In the genomic region with DNA sequence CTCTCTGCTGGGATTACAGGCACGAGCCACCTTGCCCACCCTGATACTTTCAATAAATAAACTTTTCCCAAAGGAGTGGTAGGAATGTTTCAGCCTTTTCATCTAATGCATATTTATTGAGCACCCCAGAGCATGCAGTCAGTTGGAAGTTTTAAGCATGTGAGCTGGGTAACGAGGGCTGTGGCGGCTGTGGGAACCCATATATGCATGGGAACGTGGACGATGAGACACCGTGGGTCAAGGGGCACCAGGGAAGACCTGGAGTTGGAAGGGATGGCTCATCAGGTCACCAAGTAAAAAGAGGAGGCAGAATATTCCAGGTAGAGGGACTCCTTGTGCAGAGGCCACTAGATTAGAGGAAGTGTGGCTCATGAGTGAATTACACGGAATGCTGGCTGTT, we compare ENCODE assay signal across 8 cellular contexts.
DNase-seq lines count a peak whose midpoint lies in the region; ATAC-seq, FAIRE-seq and TF ChIP-seq lines count a peak whose summit lies in the region.
"Had no signal": no experiment of that assay in that cellular context is flagged by ENCODE, and none has a peak within 500 bp of the region (broad histone marks: within the 10 kb centered on the region; RNA-seq: fewer than 3 reads in every experiment).

No MANE protein-coding gene starts in this region.

- FAIRE-seq in kidney (lab: Jason Lieb, UNC) (no peak), HTR-8/SVneo (lab: Jason Lieb, UNC) (no peak)

- CTCF ChIA-PET in RWPE1 (lab: Yijun Ruan, JAX): interaction anchor here (0.6 to 3.3 kb wide), 7 partner anchors 69 to 420 kb away, joined by 3 to 55 read pairs (median 4); no protein-coding TSS in a partner anchor

- TF ChIP-seq POLR2A in tibial nerve (IDR thresholded peaks at IDR 0.05): no peak

- peak overlapping the region; percentile 20; the same call in 1 of the 2 replicates for H3K27ac ChIP-seq in DND-41 (ENCODE audit: low read length)
- peak overlapping the region; percentile 73; the same call in 1 of the 2 replicates for H3K27ac ChIP-seq in RWPE1
- H3K27ac ChIP-seq in kidney (ENCODE audit: low read depth in 2 of 2, low read length in 2 of 2): no peak overlapping the region
- peak overlapping the region; percentile 25 to 94 (median 82) for H3K27ac ChIP-seq in tibial nerve

- H3K9me3 ChIP-seq in DND-41 (ENCODE audit: insufficient read depth, low read length, severe bottlenecking) (no peaks in the 10 kb centered on the region), kidney (ENCODE audit: control insufficient read depth in 1 of 2, low read length in 2 of 2) (no peaks in the 10 kb centered on the region), tibial nerve (no peaks in the 10 kb centered on the region)

- H4K20me1 ChIP-seq in DND-41 (ENCODE audit: insufficient read depth, low read length): peaks cover 19% of the 10 kb centered on the region; the same call in 1 of the 2 replicates

- H2AFZ ChIP-seq in DND-41 (ENCODE audit: low read depth, low read length): no peak overlapping the region

- H3K27me3 ChIP-seq in DND-41 (ENCODE audit: insufficient read depth, low read length, poor library complexity) (no peaks in the 10 kb centered on the region), tibial nerve (no peaks in the 10 kb centered on the region)

- H3K4me2 ChIP-seq in DND-41 (ENCODE audit: insufficient read depth, low read length): no peak overlapping the region

- TF ChIP-seq CTCF in DND-41 (IDR thresholded peaks at IDR 0.05; ENCODE audit: borderline replicate concordance, extremely low read depth, low read length, poor library complexity, severe bottlenecking) (no peak), RWPE1 (conservative IDR thresholded peaks at IDR 0.05; ENCODE audit: low read depth) (no peak), kidney (IDR thresholded peaks at IDR 0.05; ENCODE audit: borderline replicate concordance, extremely low read depth, insufficient read depth) (no peak), tibial nerve (IDR thresholded peaks at IDR 0.05) (no peak)

- H3K4me3 ChIP-seq in DND-41 (ENCODE audit: low read depth in 1 of 2, low read length in 2 of 2) (no peak overlapping the region), kidney (ENCODE audit: low read length in 2 of 2) (no peak overlapping the region), tibial nerve (no peak overlapping the region)

- no peak for DNase-seq in DND-41
- no peak for DNase-seq in RWPE1 (ENCODE audit: low spot score)
- DNase-seq in kidney: peak; percentile 74
- no peak for DNase-seq in tibial nerve (ENCODE audit: low spot score in 2 of 2)
- DNase-seq in ureter (ENCODE audit: low spot score): no peak
- DNase-seq in HTR-8/SVneo (ENCODE audit: insufficient read length, low spot score): no peak
- DNase-seq: H7 had no signal

- WGBS in tibial nerve, 2 donors: 83 to 91% methylated on average over 7 of the region's 7 CpGs

- no peak for ATAC-seq in DND-41 (ENCODE audit: insufficient read depth, low read depth)
- no peak for ATAC-seq in GM19463 (IDR thresholded peaks at IDR 0.05; ENCODE audit: unreplicated experiment)

- intact Hi-C loops in kidney (cut with DNase I): loop anchor here (5.0 to 10.0 kb wide), 2 partner anchors 171 to 344 kb away; no protein-coding TSS in a partner anchor

- peaks cover 58% of the 10 kb centered on the region for H3K79me2 ChIP-seq in DND-41 (ENCODE audit: insufficient read depth, low read length)

- TF ChIP-seq EP300 in tibial nerve (IDR thresholded peaks at IDR 0.05): no peak

- H3K9ac ChIP-seq in DND-41 (ENCODE audit: low read depth, low read length) (no peak overlapping the region; the same call in 1 of the 2 replicates), kidney (ENCODE audit: low read length in 2 of 2) (no peak overlapping the region)

- peaks cover 49% of the 10 kb centered on the region for H3K4me1 ChIP-seq in DND-41 (ENCODE audit: insufficient read depth, low read length)
- peaks cover 4 to 5% of the 10 kb centered on the region in 2 donors for H3K4me1 ChIP-seq in kidney (ENCODE audit: control insufficient read depth in 1 of 2, insufficient read depth in 1 of 2, low read depth in 1 of 2, low read length in 2 of 2)
- peaks cover 0 to 54% (median 16%) of the 10 kb centered on the region in 4 donors for H3K4me1 ChIP-seq in tibial nerve

- H3K36me3 ChIP-seq in DND-41 (ENCODE audit: insufficient read depth, low read length) (peaks cover 33% of the 10 kb centered on the region), kidney (ENCODE audit: control insufficient read depth in 1 of 2, insufficient read depth in 2 of 2, low read length in 2 of 2) (no peaks in the 10 kb centered on the region), tibial nerve (no peaks in the 10 kb centered on the region)

- POLR2A ChIA-PET in RWPE1 (lab: Yijun Ruan, JAX; ENCODE audit: low non-redundant PET): no interaction called here

Comparison
In these comparisons a context has a peak if more than half of its experiments do, and no peak if none do; other contexts are left out.
1. H3K27ac ChIP-seq: peak in DND-41 (single experiment), RWPE1 (single experiment) and tibial nerve (4 of 4); none in kidney (0 of 2).